In the genomic region with DNA sequence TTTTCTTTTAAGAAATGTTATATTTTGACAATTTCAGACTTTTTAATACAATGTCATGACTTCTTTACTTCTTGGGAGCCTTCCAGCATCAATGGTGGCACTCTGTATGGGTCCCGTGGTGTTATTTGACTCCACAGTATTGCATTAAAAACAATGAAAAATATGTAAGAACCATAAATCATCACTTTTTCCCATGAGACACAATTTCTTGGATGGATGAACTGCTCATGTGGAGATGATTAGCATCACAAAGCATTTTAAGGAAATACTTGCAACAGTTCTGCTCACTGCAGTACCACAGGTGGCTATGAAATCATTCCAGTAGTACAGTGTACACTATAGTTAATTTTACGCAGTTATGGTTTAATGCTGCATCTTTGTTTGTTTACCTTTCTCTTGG, we compare ENCODE assay signal across 24 cellular contexts. TPM values are rescaled to one million over a fixed set of nuclear protein-coding genes. Genes with fewer than 3 reads are reported as not detected.
"Had no signal": no experiment of that assay in that cellular context is flagged by ENCODE, and none has a peak within 500 bp of the region (broad histone marks: within the 10 kb centered on the region; RNA-seq: fewer than 3 reads in every experiment).

No MANE protein-coding gene starts in this region.

- ATAC-seq: activated CD4-positive, alpha-beta T cell treated with anti-CD3 and anti-CD28 coated beads for 36 hours; activated naive CD4-positive, alpha-beta T cell treated with anti-CD3 and anti-CD28 coated beads, Interleukin-2, amount 50 U/mL, for 72 hours; heart right ventricle; left ventricle myocardium superior; right cardiac atrium had no signal

- H3K4me3 ChIP-seq: esophagus muscularis mucosa, heart right ventricle, skin epidermis had no signal

- H3K4me1 ChIP-seq: esophagus muscularis mucosa, heart right ventricle had no signal

- H3K27ac ChIP-seq: esophagus muscularis mucosa, heart right ventricle, skin epidermis, WERI-Rb-1 had no signal

- H3K36me3 ChIP-seq: esophagus muscularis mucosa, heart right ventricle, WERI-Rb-1 had no signal

- H3K9me3 ChIP-seq: esophagus muscularis mucosa had no signal

- DNase-seq: activated CD4-positive, alpha-beta memory T cell treated with anti-CD3 and anti-CD28 coated beads for 36 hours; activated CD4-positive, alpha-beta T cell treated with anti-CD3 and anti-CD28 coated beads for 36 hours; activated gamma-delta T cell treated with Interleukin-2 at 50 U/mL for 16 hours; activated T-cell treated with anti-CD3 and anti-CD28 coated beads for 4 hours; amniotic stem cell; cerebellar nuclear complex; dermis blood vessel endothelial cell; effector memory CD4-positive, alpha-beta T cell; heart right ventricle; kidney glomerular epithelial cell; left ventricle myocardium superior; right cardiac atrium; trophoblast cell; WERI-Rb-1 had no signal

RNA-seq across cellular contexts. Expression of a gene that starts 37.2 kb away (rescaled TPM):
- total RNA-seq: activated CD4-positive, alpha-beta memory T cell treated with anti-CD3 and anti-CD28 coated beads for 36 hours; activated CD4-positive, alpha-beta T cell treated with anti-CD3 and anti-CD28 coated beads for 36 hours; activated naive CD4-positive, alpha-beta T cell treated with anti-CD3 and anti-CD28 coated beads, Interleukin-2, amount 50 U/mL, for 72 hours; activated T-helper 1 cell treated with anti-CD3 and anti-CD28 coated beads, Interleukin-12 subunit alpha, Interleukin-12 subunit beta, Interleukin-2, Interleukin-4 antibody, amounts not matched to agents 30 ng/mL and 10 ng/mL and 1 ng/mL, durations not matched to agents 14 hours and 24 hours and 36 hours; bronchial epithelial cell; dermis blood vessel endothelial cell; endothelial cell of umbilical vein; omental fat pad; progenitor cell of endocrine pancreas; T-helper 2 cell treated with Interferon-gamma antibody and Interleukin-4, amounts not matched to agents 100 ng/mL and 5 ng/mL, for 36 hours; temporal lobe had no signal
